In the genomic region with DNA sequence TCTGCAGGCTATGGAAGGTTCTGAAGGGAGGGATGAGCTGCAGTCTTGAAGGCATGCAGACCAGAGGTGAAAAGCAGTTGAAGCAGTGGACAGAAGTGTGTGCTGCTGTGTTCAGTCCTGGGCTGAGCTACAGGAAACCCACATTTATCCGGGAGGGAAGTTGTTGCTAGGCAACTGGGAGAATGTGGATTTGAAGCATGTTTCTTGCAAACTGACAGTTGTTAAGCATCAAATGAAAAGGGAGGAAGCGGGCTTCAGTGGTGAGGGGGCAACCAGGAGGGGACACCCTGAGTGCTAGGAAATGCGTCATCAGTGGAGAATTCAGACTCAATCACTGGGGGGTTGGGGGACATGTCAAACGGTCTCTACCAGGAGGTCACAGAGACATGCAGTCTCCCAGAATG, we compare ENCODE assay signal across 9 cellular contexts. TPM values are rescaled to one million over a fixed set of nuclear protein-coding genes. Genes with fewer than 3 reads are reported as not detected.
A peak's percentile ranks its signal among the peaks of the same experiment; 100 is the strongest.
DNase-seq lines count a peak whose midpoint lies in the region; ATAC-seq and TF ChIP-seq lines count a peak whose summit lies in the region.
"Had no signal": no experiment of that assay in that cellular context is flagged by ENCODE, and none has a peak within 500 bp of the region (broad histone marks: within the 10 kb centered on the region; RNA-seq: fewer than 3 reads in every experiment).

No MANE protein-coding gene starts in this region.

- TF ChIP-seq POLR2A in NB4 (IDR thresholded peaks at IDR 0.05; ENCODE audit: extremely low read depth, insufficient read length) = no peak

- ATAC-seq in HG02759 (IDR thresholded peaks at IDR 0.05; ENCODE audit: unreplicated experiment) = no peak
- no peak for ATAC-seq in GM21737 (IDR thresholded peaks at IDR 0.05; ENCODE audit: unreplicated experiment)

- H3K9me3 Mint-ChIP-seq in nephron = no peaks in the 10 kb centered on the region
- no peaks in the 10 kb centered on the region for H3K9me3 Mint-ChIP-seq in HFFc6

- H3K4me1 Mint-ChIP-seq in nephron = peaks cover 58% of the 10 kb centered on the region
- H3K4me1 Mint-ChIP-seq in HFFc6 (ENCODE audit: low read depth) = peaks cover 34% of the 10 kb centered on the region

- intact Hi-C loops in dorsolateral prefrontal cortex (cut with DNase I) = no loop called here

- H3K27ac ChIP-seq in dorsolateral prefrontal cortex = peak overlapping the region in 52 of 59 donors; percentile 2 to 94 (median 80)
- H3K27ac ChIP-seq: neutrophil had no signal

- H3K27me3 Mint-ChIP-seq in nephron (ENCODE audit: low read depth) (no peaks in the 10 kb centered on the region), HFFc6 (ENCODE audit: insufficient read depth) (peaks cover 18% of the 10 kb centered on the region)

- H3K27ac Mint-ChIP-seq in nephron = peak overlapping the region; percentile 94 to 98 (median 97)
- no peak overlapping the region for H3K27ac Mint-ChIP-seq in HFFc6

- no peaks in the 10 kb centered on the region for H3K36me3 Mint-ChIP-seq in nephron (ENCODE audit: low read depth)
- no peaks in the 10 kb centered on the region for H3K36me3 Mint-ChIP-seq in HFFc6 (ENCODE audit: low read depth)

- H3K4me3 ChIP-seq in NB4 (ENCODE audit: low read depth, low read length) = no peak overlapping the region
- H3K4me3 ChIP-seq in dorsolateral prefrontal cortex = no peak overlapping the region

- H3K4me3 Mint-ChIP-seq in nephron (peak overlapping the region in 1 of 3 experiments; percentile 15), HFFc6 (no peak overlapping the region)

- no peak for TF ChIP-seq CTCF in NB4 (IDR thresholded peaks at IDR 0.05; ENCODE audit: low read depth, low read length)
- TF ChIP-seq CTCF in dorsolateral prefrontal cortex (IDR thresholded peaks at IDR 0.05 in 54 of 56, conservative IDR thresholded peaks at IDR 0.05 in 2 of 56; ENCODE audit: low read depth in 1 of 56, partially characterized antibody in 56 of 56) = no peak
- no peak for TF ChIP-seq CTCF in nephron (IDR thresholded peaks at IDR 0.05; ENCODE audit: unreplicated experiment in 3 of 3)
- TF ChIP-seq CTCF in HFFc6 (IDR thresholded peaks at IDR 0.05) = no peak

- H3K27me3 ChIP-seq in dorsolateral prefrontal cortex = peaks cover 0 to 5% (median 0%) of the 10 kb centered on the region in 45 donors

- peak; percentile 86 for DNase-seq in Daoy (ENCODE audit: low read depth)
- DNase-seq in NB4 (ENCODE audit: low read depth) = peak; percentile 23
- peak in 2 of 10 donors; percentile 28 to 37 for DNase-seq in dorsolateral prefrontal cortex
- no peak for DNase-seq in superior temporal gyrus (ENCODE audit: extremely low spot score)
- DNase-seq in HFFc6 = no peak

RNA-seq across cellular contexts. Expression of gene ABCA4, which starts 28.7 kb away (rescaled TPM):
- total RNA-seq in Daoy (2014; rRNA removed; shearing (Covaris generic)) = 0.36 and 0.80 TPM in 2 replicates
- total RNA-seq in dorsolateral prefrontal cortex = 1 to 10 TPM in 67 of 120 experiments, under 1 TPM in 53; 0.07 to 5.2 (median 1.1) TPM
- total RNA-seq in HFFc6 (2021; fragmentation: NEBNext Ultra II Directional; extraction: Animal tissue kit (Norgen Biotek cat#: 25700)) = under 1 TPM in 3 of 6 experiments, not detected in 3; 0.03 to 0.09 (median 0.05) TPM

Comparison
In these comparisons a context has a peak if more than half of its experiments do, and no peak if none do; other contexts are left out.
1. DNase-seq: peak in Daoy (single experiment) and NB4 (single experiment); none in superior temporal gyrus (single experiment) and HFFc6 (single experiment).